ENCODE assay signal across 9 cellular contexts in genomic region chr9:5714501-5715401, GRCh38.
A peak's percentile ranks its signal among the peaks of the same experiment; 100 is the strongest.
DNase-seq lines count a peak whose midpoint lies in the region; ATAC-seq and TF ChIP-seq lines count a peak whose summit lies in the region.
"Had no signal": no experiment of that assay in that cellular context is flagged by ENCODE, and none has a peak within 500 bp of the region (broad histone marks: within the 10 kb centered on the region; RNA-seq: fewer than 3 reads in every experiment).

No MANE protein-coding gene starts in this region.

- no peak overlapping the region for H2AFZ ChIP-seq in OCI-LY7 (ENCODE audit: low read length)

- no peaks in the 10 kb centered on the region for H3K27me3 Mint-ChIP-seq in activated CD4-positive, alpha-beta T cell treated with anti-CD3 and anti-CD28 coated beads, Interleukin-2, amount 10 ng/mL, durations not matched to agents 24 days and 14 days

- peaks cover 82% of the 10 kb centered on the region for H3K36me3 ChIP-seq in OCI-LY7 (ENCODE audit: insufficient read depth, low read length)

- CTCF ChIA-PET in OCI-LY7 (lab: Charles Lee; ENCODE audit: unreplicated experiment) = no interaction called here

- TF ChIP-seq CTCF in OCI-LY7 (conservative IDR thresholded peaks at IDR 0.05; ENCODE audit: low read length) = peak; percentile 79
- TF ChIP-seq CTCF in fibroblast of pulmonary artery (IDR thresholded peaks at IDR 0.05; ENCODE audit: low read length, missing control alignments) = peak; percentile 56

- H3K4me2 ChIP-seq in OCI-LY7 (ENCODE audit: low read length) = no peak overlapping the region

- DNase-seq in activated CD4-positive, alpha-beta T cell treated with anti-CD3 and anti-CD28 coated beads, Interleukin-2, amount 10 ng/mL, durations not matched to agents 24 days and 14 days = peak; percentile 18
- DNase-seq in activated CD4-positive, alpha-beta T cell treated with anti-CD3 and anti-CD28 coated beads for 1 hour = no peak
- DNase-seq in OCI-LY7 (ENCODE audit: low spot score) (peak; percentile 26), fibroblast of pulmonary artery (ENCODE audit: low read depth) (peak; percentile 38), stromal cell of bone marrow (ENCODE audit: low read depth) (peak; percentile 6), globus pallidus (ENCODE audit: low spot score) (no peak)

- H3K27ac ChIP-seq in OCI-LY7 (ENCODE audit: low read depth, low read length, poor library complexity, severe bottlenecking) = no peak overlapping the region

- POLR2A ChIA-PET in OCI-LY7 (lab: Charles Lee) = no interaction called here

- no peak overlapping the region for H3K4me3 ChIP-seq in OCI-LY7 (ENCODE audit: low read depth, low read length, poor library complexity, severe bottlenecking)
- no peak overlapping the region for H3K4me3 ChIP-seq in fibroblast of pulmonary artery (replicated peaks; ENCODE audit: low read depth, low read length)

- H3K9me3 ChIP-seq in OCI-LY7 (ENCODE audit: low read length) = peaks cover 14% of the 10 kb centered on the region; the same call in 1 of the 2 replicates

- intact Hi-C loops in activated CD4-positive, alpha-beta T cell treated with anti-CD3 and anti-CD28 coated beads, Interleukin-2, amount 10 ng/mL, durations not matched to agents 24 days and 14 days (cut with micrococcal nuclease) = no loop called here
- intact Hi-C loops in OCI-LY7 (cut with micrococcal nuclease; ENCODE audit: unreplicated experiment) = loop anchor here (5.0 kb wide), 1 partner anchor 277 kb away; the partner anchor contains the start of gene PLGRKT

- H3K9me2 ChIP-seq in OCI-LY7 (ENCODE audit: insufficient read depth, low read length) = no peaks in the 10 kb centered on the region

- ATAC-seq in HG03442 (IDR thresholded peaks at IDR 0.05; ENCODE audit: unreplicated experiment) (no peak), GM19467 (IDR thresholded peaks at IDR 0.05; ENCODE audit: unreplicated experiment) (no peak)

- BruUV-seq in OCI-LY7 (replicated peaks; lab: Mats Ljungman, UMichigan) = no TSS peak

- H3K79me2 ChIP-seq in OCI-LY7 (ENCODE audit: insufficient read depth, low read depth, low read length) = peaks cover 25% of the 10 kb centered on the region; the same call in 1 of the 2 replicates

- H3K4me1 ChIP-seq in OCI-LY7 (ENCODE audit: insufficient read depth, low read length, poor library complexity, severe bottlenecking) = no peaks in the 10 kb centered on the region

- H3K4me3 Mint-ChIP-seq in activated CD4-positive, alpha-beta T cell treated with anti-CD3 and anti-CD28 coated beads, Interleukin-2, amount 10 ng/mL, durations not matched to agents 24 days and 14 days = no peak overlapping the region
- H3K4me3 Mint-ChIP-seq: CD14-positive monocyte had no signal

- peaks cover 2% of the 10 kb centered on the region for H3K4me1 Mint-ChIP-seq in activated CD4-positive, alpha-beta T cell treated with anti-CD3 and anti-CD28 coated beads, Interleukin-2, amount 10 ng/mL, durations not matched to agents 24 days and 14 days
- H3K4me1 Mint-ChIP-seq: CD14-positive monocyte had no signal

- peaks cover 57% of the 10 kb centered on the region for H3K36me3 Mint-ChIP-seq in activated CD4-positive, alpha-beta T cell treated with anti-CD3 and anti-CD28 coated beads, Interleukin-2, amount 10 ng/mL, durations not matched to agents 24 days and 14 days (ENCODE audit: low read depth)

- H3K9me3 Mint-ChIP-seq in activated CD4-positive, alpha-beta T cell treated with anti-CD3 and anti-CD28 coated beads, Interleukin-2, amount 10 ng/mL, durations not matched to agents 24 days and 14 days = no peaks in the 10 kb centered on the region

- H3K27ac Mint-ChIP-seq in activated CD4-positive, alpha-beta T cell treated with anti-CD3 and anti-CD28 coated beads, Interleukin-2, amount 10 ng/mL, durations not matched to agents 24 days and 14 days = no peak overlapping the region
- H3K27ac Mint-ChIP-seq: CD14-positive monocyte had no signal

- no peaks in the 10 kb centered on the region for H4K20me1 ChIP-seq in OCI-LY7 (ENCODE audit: insufficient read depth, low read length)

Comparison
In these comparisons a context has a peak if more than half of its experiments do, and no peak if none do; other contexts are left out.
1. DNase-seq: peak in activated CD4-positive, alpha-beta T cell treated with anti-CD3 and anti-CD28 coated beads, Interleukin-2, amount 10 ng/mL, durations not matched to agents 24 days and 14 days (single experiment), OCI-LY7 (single experiment), fibroblast of pulmonary artery (single experiment) and stromal cell of bone marrow (single experiment); none in activated CD4-positive, alpha-beta T cell treated with anti-CD3 and anti-CD28 coated beads for 1 hour (single experiment) and globus pallidus (single experiment).